ENCODE assay signal across 21 cellular contexts in the genomic region with DNA sequence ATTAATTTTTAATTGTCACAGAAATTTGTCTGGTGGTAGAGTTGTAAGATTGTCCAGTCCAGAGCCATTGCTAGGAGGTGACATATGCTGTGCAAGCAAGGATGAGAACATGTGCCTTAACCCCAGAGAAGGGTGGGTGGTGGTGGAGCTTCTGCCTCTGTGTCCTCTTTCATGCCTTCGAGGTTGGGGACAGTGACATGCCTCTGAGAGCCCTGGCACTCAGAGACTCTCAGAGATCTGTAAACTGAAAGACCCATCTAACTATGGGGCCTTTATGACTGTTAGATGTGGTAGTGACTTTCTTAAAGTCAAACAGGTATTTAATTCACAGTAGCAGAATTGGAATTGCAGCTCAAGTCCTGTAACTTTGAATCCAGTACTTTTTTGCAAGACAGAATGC.
DNase-seq lines count a peak whose midpoint lies in the region; ATAC-seq and TF ChIP-seq lines count a peak whose summit lies in the region.
"Had no signal": no experiment of that assay in that cellular context is flagged by ENCODE, and none has a peak within 500 bp of the region (broad histone marks: within the 10 kb centered on the region; RNA-seq: fewer than 3 reads in every experiment).

No MANE protein-coding gene starts in this region.

- H3K4me1 ChIP-seq in parathyroid adenoma (peaks cover 33% of the 10 kb centered on the region), MM.1S (ENCODE audit: low read length) (no peaks in the 10 kb centered on the region), Karpas-422 (ENCODE audit: low read length) (no peaks in the 10 kb centered on the region)
- H3K4me1 ChIP-seq: A549 had no signal

- no peaks in the 10 kb centered on the region for H3K27me3 ChIP-seq in parathyroid adenoma (ENCODE audit: control insufficient read depth, insufficient read depth, low read length)
- no peaks in the 10 kb centered on the region for H3K27me3 ChIP-seq in MM.1S (replicated peaks; ENCODE audit: insufficient read depth, low read length)
- no peaks in the 10 kb centered on the region for H3K27me3 ChIP-seq in Karpas-422 (ENCODE audit: low read length)

- H3K27ac ChIP-seq in parathyroid adenoma (no peak overlapping the region), MM.1S (ENCODE audit: low read length) (no peak overlapping the region), Karpas-422 (ENCODE audit: low read length) (no peak overlapping the region)
- H3K27ac ChIP-seq: A549, KMS-11, PC-9 had no signal

- H3K27me3 Mint-ChIP-seq in activated T-cell treated with anti-CD3 and anti-CD28 coated beads, Interleukin-2, amount 50 U/mL, for 24 hours: no peaks in the 10 kb centered on the region
- no peaks in the 10 kb centered on the region for H3K27me3 Mint-ChIP-seq in activated T-helper 17 cell treated with anti-CD3 and anti-CD28 coated beads, Interleukin-2, amount 50 U/mL, for 72 hours
- H3K27me3 Mint-ChIP-seq: B cell; CD4-positive, CD25-positive, alpha-beta regulatory T cell had no signal

- ATAC-seq in activated T-helper 17 cell treated with anti-CD3 and anti-CD28 coated beads, Interleukin-2, amount 50 U/mL, for 72 hours (replicated peaks): peak; percentile 47
- ATAC-seq: A549 had no signal

- H3K27ac Mint-ChIP-seq in activated T-cell treated with anti-CD3 and anti-CD28 coated beads, Interleukin-2, amount 50 U/mL, for 24 hours: peak overlapping the region; percentile 60
- H3K27ac Mint-ChIP-seq in activated T-helper 17 cell treated with anti-CD3 and anti-CD28 coated beads, Interleukin-2, amount 50 U/mL, for 72 hours: no peak overlapping the region
- H3K27ac Mint-ChIP-seq: B cell had no signal

- no peak overlapping the region for H3K4me3 Mint-ChIP-seq in activated T-cell treated with anti-CD3 and anti-CD28 coated beads, Interleukin-2, amount 50 U/mL, for 24 hours
- H3K4me3 Mint-ChIP-seq in activated T-helper 17 cell treated with anti-CD3 and anti-CD28 coated beads, Interleukin-2, amount 50 U/mL, for 72 hours: no peak overlapping the region
- H3K4me3 Mint-ChIP-seq: B cell had no signal

- H3K36me3 ChIP-seq in parathyroid adenoma (ENCODE audit: control insufficient read depth, insufficient read depth, low read length): no peaks in the 10 kb centered on the region
- no peaks in the 10 kb centered on the region for H3K36me3 ChIP-seq in MM.1S (replicated peaks; ENCODE audit: insufficient read depth, low read length)
- H3K36me3 ChIP-seq in Karpas-422 (ENCODE audit: insufficient read depth, low read length): no peaks in the 10 kb centered on the region

- H3K4me3 ChIP-seq in parathyroid adenoma (ENCODE audit: low read depth, low read length) (no peak overlapping the region), MM.1S (ENCODE audit: low read length) (no peak overlapping the region), Karpas-422 (ENCODE audit: low read length) (no peak overlapping the region)
- H3K4me3 ChIP-seq: A549, PC-9 had no signal

- H3K9me3 Mint-ChIP-seq in activated T-cell treated with anti-CD3 and anti-CD28 coated beads, Interleukin-2, amount 50 U/mL, for 24 hours: no peaks in the 10 kb centered on the region
- H3K9me3 Mint-ChIP-seq in activated T-helper 17 cell treated with anti-CD3 and anti-CD28 coated beads, Interleukin-2, amount 50 U/mL, for 72 hours: peaks cover 3% of the 10 kb centered on the region

- H3K9me3 ChIP-seq in parathyroid adenoma (ENCODE audit: control insufficient read depth, low read length) (no peaks in the 10 kb centered on the region), MM.1S (replicated peaks; ENCODE audit: insufficient read depth, low read length) (no peaks in the 10 kb centered on the region), Karpas-422 (ENCODE audit: low read length) (no peaks in the 10 kb centered on the region)
- H3K9me3 ChIP-seq: A549 had no signal

- H2AFZ ChIP-seq in parathyroid adenoma (no peak overlapping the region), MM.1S (ENCODE audit: low read length) (no peak overlapping the region), Karpas-422 (ENCODE audit: low read length) (no peak overlapping the region)
- H2AFZ ChIP-seq: PC-9 had no signal

- H3K4me2 ChIP-seq in parathyroid adenoma (ENCODE audit: low read length) (peak overlapping the region; percentile 0), MM.1S (ENCODE audit: low read depth, low read length) (no peak overlapping the region), Karpas-422 (ENCODE audit: low read depth, low read length, poor library complexity, severe bottlenecking) (no peak overlapping the region)
- H3K4me2 ChIP-seq: A549, KMS-11, PC-9 had no signal

- H3F3A ChIP-seq in MM.1S (ENCODE audit: insufficient read depth, low read length): no peaks in the 10 kb centered on the region

- no peak for DNase-seq in activated T-cell treated with anti-CD3 and anti-CD28 coated beads, Interleukin-2, amount 50 U/mL, for 24 hours
- DNase-seq in activated T-cell treated with anti-CD3 and anti-CD28 coated beads, Interleukin-2, amount 50 U/mL, for 48 hours: no peak
- DNase-seq in MM.1S (no peak), SK-N-DZ (ENCODE audit: low spot score) (no peak), Karpas-422 (no peak)
- DNase-seq: CD4-positive, CD25-positive, alpha-beta regulatory T cell; DMS79; MV-4-11; NCI-H1105 treated with DMSO at 0.1 percent for 48 hours; NCI-H2029 treated with DMSO at 0.1 percent for 48 hours; NCI-H226; NCI-H510A treated with DMSO at 0.1 percent for 48 hours; NCI-H748 treated with DMSO at 0.1 percent for 48 hours; PC-9; RPMI8226; SHP77 treated with DMSO at 0.1 percent for 48 hours had no signal

- TF ChIP-seq CTCF in parathyroid adenoma (IDR thresholded peaks at IDR 0.05) (no peak), MM.1S (IDR thresholded peaks at IDR 0.05; ENCODE audit: low read length) (no peak)

- H3K79me2 ChIP-seq in parathyroid adenoma (peaks cover 24% of the 10 kb centered on the region), MM.1S (ENCODE audit: low read length) (peaks cover 96% of the 10 kb centered on the region), Karpas-422 (ENCODE audit: low read length) (no peaks in the 10 kb centered on the region)

- peaks cover 61% of the 10 kb centered on the region for H3K4me1 Mint-ChIP-seq in activated T-cell treated with anti-CD3 and anti-CD28 coated beads, Interleukin-2, amount 50 U/mL, for 24 hours (ENCODE audit: low read depth)
- peaks cover 27% of the 10 kb centered on the region for H3K4me1 Mint-ChIP-seq in activated T-helper 17 cell treated with anti-CD3 and anti-CD28 coated beads, Interleukin-2, amount 50 U/mL, for 72 hours

- H3K9me2 ChIP-seq in MM.1S (replicated peaks; ENCODE audit: insufficient read depth, low read length) (no peaks in the 10 kb centered on the region), Karpas-422 (replicated peaks; ENCODE audit: insufficient read depth, low read length) (no peaks in the 10 kb centered on the region)

- H3K9ac ChIP-seq in parathyroid adenoma (no peak overlapping the region), MM.1S (ENCODE audit: low read length) (no peak overlapping the region), Karpas-422 (ENCODE audit: low read length) (no peak overlapping the region)
- H3K9ac ChIP-seq: KMS-11 had no signal

- H4K20me1 ChIP-seq in MM.1S (ENCODE audit: insufficient read depth, low read length): no peaks in the 10 kb centered on the region
- H4K20me1 ChIP-seq in Karpas-422 (ENCODE audit: insufficient read depth, low read depth, low read length): peaks cover 61% of the 10 kb centered on the region; the same call in 1 of the 2 replicates

- peaks cover 55% of the 10 kb centered on the region for H3K36me3 Mint-ChIP-seq in activated T-cell treated with anti-CD3 and anti-CD28 coated beads, Interleukin-2, amount 50 U/mL, for 24 hours (ENCODE audit: low read depth)
- peaks cover 15% of the 10 kb centered on the region for H3K36me3 Mint-ChIP-seq in activated T-helper 17 cell treated with anti-CD3 and anti-CD28 coated beads, Interleukin-2, amount 50 U/mL, for 72 hours (ENCODE audit: low read depth)
